ENCODE assay signal across 1 cellular context in the genomic region with DNA sequence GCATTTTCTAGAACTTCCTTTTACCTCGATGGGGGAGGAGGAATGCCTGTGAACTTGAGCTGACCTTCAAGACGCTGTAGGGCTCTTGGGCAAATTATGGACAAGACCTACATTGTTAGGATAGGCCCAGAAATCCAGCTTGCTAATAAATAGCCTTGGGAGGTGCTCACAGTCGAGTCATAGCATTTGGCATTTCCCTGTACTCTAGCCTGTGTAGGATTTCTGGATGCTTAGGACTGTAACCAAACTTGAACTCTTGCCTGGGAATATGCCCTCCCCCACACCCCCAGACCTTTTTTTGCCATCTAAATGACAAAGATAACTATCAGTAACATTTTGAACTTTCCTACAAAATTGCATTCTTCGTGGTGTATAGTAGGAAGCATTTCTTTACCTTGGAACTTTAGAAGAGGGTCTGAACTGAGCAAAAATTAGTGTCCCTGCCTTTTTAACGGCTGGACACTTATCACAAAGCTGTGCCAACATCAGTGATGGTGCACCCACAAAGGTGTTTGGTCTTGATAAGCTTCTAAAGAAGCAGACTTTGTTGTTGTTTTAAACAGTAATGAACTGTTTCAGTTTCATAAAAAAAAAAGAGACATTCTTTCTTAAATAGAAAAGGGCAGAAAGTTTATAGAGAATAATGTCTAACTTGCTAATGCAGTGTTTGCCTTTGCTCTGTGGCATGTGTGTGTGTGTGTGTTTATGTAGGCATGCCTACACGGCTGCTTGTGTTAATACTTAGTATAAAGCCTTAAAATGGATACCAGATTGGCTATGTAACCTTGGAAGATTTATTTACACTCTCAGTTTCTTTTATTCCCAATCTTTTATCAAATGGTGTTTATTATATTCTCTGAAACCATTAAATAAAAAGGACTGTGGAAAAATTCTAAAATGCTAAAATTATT.
TF ChIP-seq lines count a peak whose summit lies in the region.

No MANE protein-coding gene starts in this region.

TF ChIP-seq in K562, 482 proteins besides CTCF, POLR2A, EP300 and RAD21 (continued from another document and continues in another):
- TF ChIP-seq ZNF79 (CRISPR knock-in tag; IDR thresholded peaks at IDR 0.05; ENCODE audit: low read depth): no peak
- TF ChIP-seq ZBED1 (IDR thresholded peaks at IDR 0.05): no peak
- TF ChIP-seq, protein P1, sequence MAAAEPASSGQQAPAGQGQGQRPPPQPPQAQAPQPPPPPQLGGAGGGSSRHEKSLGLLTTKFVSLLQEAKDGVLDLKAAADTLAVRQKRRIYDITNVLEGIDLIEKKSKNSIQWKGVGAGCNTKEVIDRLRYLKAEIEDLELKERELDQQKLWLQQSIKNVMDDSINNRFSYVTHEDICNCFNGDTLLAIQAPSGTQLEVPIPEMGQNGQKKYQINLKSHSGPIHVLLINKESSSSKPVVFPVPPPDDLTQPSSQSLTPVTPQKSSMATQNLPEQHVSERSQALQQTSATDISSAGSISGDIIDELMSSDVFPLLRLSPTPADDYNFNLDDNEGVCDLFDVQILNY (CRISPR knock-in tag; IDR thresholded peaks at IDR 0.05): no peak
- peak; percentile 40; the same call in 1 of the 2 replicates for TF ChIP-seq CTBP1 (IDR thresholded peaks at IDR 0.05; ENCODE audit: borderline replicate concordance)
- TF ChIP-seq KLF10 (CRISPR knock-in tag; IDR thresholded peaks at IDR 0.05): no peak
- TF ChIP-seq NONO (IDR thresholded peaks at IDR 0.05; ENCODE audit: low read depth in 2 of 2, low read length in 1 of 2): no peak
- no peak for TF ChIP-seq SIX5 (IDR thresholded peaks at IDR 0.05; ENCODE audit: borderline replicate concordance in 1 of 2, insufficient read depth in 1 of 2, low read depth in 1 of 2, low read length in 2 of 2)
- TF ChIP-seq HMG20A (CRISPR knock-in tag; conservative IDR thresholded peaks at IDR 0.05): no peak
- TF ChIP-seq, protein P2, sequence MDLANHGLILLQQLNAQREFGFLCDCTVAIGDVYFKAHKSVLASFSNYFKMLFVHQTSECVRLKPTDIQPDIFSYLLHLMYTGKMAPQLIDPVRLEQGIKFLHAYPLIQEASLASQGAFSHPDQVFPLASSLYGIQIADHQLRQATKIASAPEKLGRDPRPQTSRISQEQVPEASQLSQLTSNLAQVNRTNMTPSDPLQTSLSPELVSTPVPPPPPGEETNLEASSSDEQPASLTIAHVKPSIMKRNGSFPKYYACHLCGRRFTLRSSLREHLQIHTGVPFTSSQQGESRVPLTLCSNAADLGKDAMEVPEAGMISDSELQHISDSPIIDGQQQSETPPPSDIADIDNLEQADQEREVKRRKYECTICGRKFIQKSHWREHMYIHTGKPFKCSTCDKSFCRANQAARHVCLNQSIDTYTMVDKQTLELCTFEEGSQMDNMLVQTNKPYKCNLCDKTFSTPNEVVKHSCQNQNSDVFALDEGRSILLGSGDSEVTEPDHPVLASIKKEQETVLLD (IDR thresholded peaks at IDR 0.05): peak; percentile 54; the same call in 1 of the 2 replicates
- TF ChIP-seq, protein P3, sequence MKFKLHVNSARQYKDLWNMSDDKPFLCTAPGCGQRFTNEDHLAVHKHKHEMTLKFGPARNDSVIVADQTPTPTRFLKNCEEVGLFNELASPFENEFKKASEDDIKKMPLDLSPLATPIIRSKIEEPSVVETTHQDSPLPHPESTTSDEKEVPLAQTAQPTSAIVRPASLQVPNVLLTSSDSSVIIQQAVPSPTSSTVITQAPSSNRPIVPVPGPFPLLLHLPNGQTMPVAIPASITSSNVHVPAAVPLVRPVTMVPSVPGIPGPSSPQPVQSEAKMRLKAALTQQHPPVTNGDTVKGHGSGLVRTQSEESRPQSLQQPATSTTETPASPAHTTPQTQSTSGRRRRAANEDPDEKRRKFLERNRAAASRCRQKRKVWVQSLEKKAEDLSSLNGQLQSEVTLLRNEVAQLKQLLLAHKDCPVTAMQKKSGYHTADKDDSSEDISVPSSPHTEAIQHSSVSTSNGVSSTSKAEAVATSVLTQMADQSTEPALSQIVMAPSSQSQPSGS (CRISPR knock-in tag; IDR thresholded peaks at IDR 0.05): no peak
- peak; percentile 83 for TF ChIP-seq LEF1 (IDR thresholded peaks at IDR 0.05)
- TF ChIP-seq SNRNP70 (optimal IDR thresholded peaks at IDR 0.05; ENCODE audit: low read depth, low read length): no peak
- no peak for TF ChIP-seq ZNF121 (CRISPR knock-in tag; conservative IDR thresholded peaks at IDR 0.05)
- no peak for TF ChIP-seq CBX5 (IDR thresholded peaks at IDR 0.05; ENCODE audit: borderline replicate concordance, low read depth)
- TF ChIP-seq TRIM28 (IDR thresholded peaks at IDR 0.05): no peak
- TF ChIP-seq CAMTA2 (CRISPR knock-in tag; conservative IDR thresholded peaks at IDR 0.05): no peak
- no peak for TF ChIP-seq KDM2B (CRISPR knock-in tag; IDR thresholded peaks at IDR 0.05)
- TF ChIP-seq SREBF1 (IDR thresholded peaks at IDR 0.05; ENCODE audit: borderline replicate concordance, low read depth, low read length): no peak
- no peak for TF ChIP-seq RHOXF2B (CRISPR knock-in tag; conservative IDR thresholded peaks at IDR 0.05)
- TF ChIP-seq, protein P4, sequence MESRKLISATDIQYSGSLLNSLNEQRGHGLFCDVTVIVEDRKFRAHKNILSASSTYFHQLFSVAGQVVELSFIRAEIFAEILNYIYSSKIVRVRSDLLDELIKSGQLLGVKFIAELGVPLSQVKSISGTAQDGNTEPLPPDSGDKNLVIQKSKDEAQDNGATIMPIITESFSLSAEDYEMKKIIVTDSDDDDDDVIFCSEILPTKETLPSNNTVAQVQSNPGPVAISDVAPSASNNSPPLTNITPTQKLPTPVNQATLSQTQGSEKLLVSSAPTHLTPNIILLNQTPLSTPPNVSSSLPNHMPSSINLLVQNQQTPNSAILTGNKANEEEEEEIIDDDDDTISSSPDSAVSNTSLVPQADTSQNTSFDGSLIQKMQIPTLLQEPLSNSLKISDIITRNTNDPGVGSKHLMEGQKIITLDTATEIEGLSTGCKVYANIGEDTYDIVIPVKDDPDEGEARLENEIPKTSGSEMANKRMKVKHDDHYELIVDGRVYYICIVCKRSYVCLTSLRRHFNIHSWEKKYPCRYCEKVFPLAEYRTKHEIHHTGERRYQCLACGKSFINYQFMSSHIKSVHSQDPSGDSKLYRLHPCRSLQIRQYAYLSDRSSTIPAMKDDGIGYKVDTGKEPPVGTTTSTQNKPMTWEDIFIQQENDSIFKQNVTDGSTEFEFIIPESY (CRISPR knock-in tag; IDR thresholded peaks at IDR 0.05): no peak
- TF ChIP-seq, protein P5, sequence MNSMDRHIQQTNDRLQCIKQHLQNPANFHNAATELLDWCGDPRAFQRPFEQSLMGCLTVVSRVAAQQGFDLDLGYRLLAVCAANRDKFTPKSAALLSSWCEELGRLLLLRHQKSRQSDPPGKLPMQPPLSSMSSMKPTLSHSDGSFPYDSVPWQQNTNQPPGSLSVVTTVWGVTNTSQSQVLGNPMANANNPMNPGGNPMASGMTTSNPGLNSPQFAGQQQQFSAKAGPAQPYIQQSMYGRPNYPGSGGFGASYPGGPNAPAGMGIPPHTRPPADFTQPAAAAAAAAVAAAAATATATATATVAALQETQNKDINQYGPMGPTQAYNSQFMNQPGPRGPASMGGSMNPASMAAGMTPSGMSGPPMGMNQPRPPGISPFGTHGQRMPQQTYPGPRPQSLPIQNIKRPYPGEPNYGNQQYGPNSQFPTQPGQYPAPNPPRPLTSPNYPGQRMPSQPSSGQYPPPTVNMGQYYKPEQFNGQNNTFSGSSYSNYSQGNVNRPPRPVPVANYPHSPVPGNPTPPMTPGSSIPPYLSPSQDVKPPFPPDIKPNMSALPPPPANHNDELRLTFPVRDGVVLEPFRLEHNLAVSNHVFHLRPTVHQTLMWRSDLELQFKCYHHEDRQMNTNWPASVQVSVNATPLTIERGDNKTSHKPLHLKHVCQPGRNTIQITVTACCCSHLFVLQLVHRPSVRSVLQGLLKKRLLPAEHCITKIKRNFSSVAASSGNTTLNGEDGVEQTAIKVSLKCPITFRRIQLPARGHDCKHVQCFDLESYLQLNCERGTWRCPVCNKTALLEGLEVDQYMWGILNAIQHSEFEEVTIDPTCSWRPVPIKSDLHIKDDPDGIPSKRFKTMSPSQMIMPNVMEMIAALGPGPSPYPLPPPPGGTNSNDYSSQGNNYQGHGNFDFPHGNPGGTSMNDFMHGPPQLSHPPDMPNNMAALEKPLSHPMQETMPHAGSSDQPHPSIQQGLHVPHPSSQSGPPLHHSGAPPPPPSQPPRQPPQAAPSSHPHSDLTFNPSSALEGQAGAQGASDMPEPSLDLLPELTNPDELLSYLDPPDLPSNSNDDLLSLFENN (IDR thresholded peaks at IDR 0.05; ENCODE audit: low read depth in 2 of 2, low read length in 2 of 2): peak in 1 of 2 experiments; percentile 61; a peak in 1 of 4 replicates
- TF ChIP-seq HOXB6 (CRISPR knock-in tag; IDR thresholded peaks at IDR 0.05; ENCODE audit: borderline replicate concordance): no peak
- no peak for TF ChIP-seq ZNF436 (CRISPR knock-in tag; IDR thresholded peaks at IDR 0.05)
- TF ChIP-seq RBM15 (IDR thresholded peaks at IDR 0.05; ENCODE audit: insufficient read depth, low read length): no peak
- peak; percentile 59 for TF ChIP-seq NFE2 (IDR thresholded peaks at IDR 0.05; ENCODE audit: low read depth)
- TF ChIP-seq, protein P6, sequence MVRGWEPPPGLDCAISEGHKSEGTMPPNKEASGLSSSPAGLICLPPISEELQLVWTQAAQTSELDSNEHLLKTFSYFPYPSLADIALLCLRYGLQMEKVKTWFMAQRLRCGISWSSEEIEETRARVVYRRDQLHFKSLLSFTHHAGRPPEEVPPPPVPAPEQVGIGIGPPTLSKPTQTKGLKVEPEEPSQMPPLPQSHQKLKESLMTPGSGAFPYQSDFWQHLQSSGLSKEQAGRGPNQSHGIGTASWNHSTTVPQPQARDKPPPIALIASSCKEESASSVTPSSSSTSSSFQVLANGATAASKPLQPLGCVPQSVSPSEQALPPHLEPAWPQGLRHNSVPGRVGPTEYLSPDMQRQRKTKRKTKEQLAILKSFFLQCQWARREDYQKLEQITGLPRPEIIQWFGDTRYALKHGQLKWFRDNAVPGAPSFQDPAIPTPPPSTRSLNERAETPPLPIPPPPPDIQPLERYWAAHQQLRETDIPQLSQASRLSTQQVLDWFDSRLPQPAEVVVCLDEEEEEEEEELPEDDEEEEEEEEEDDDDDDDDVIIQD (CRISPR knock-in tag; IDR thresholded peaks at IDR 0.05): no peak
- TF ChIP-seq, protein P7, sequence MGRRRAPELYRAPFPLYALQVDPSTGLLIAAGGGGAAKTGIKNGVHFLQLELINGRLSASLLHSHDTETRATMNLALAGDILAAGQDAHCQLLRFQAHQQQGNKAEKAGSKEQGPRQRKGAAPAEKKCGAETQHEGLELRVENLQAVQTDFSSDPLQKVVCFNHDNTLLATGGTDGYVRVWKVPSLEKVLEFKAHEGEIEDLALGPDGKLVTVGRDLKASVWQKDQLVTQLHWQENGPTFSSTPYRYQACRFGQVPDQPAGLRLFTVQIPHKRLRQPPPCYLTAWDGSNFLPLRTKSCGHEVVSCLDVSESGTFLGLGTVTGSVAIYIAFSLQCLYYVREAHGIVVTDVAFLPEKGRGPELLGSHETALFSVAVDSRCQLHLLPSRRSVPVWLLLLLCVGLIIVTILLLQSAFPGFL (CRISPR knock-in tag; IDR thresholded peaks at IDR 0.05): no peak
- peak; percentile 90 for TF ChIP-seq CBFA2T3 (IDR thresholded peaks at IDR 0.05)
- no peak for TF ChIP-seq MCM7 (IDR thresholded peaks at IDR 0.05)
- TF ChIP-seq STAG1 (CRISPR knock-in tag; IDR thresholded peaks at IDR 0.05; ENCODE audit: borderline replicate concordance): no peak
- TF ChIP-seq POLR2G (IDR thresholded peaks at IDR 0.05; ENCODE audit: low read depth, low read length): no peak
- TF ChIP-seq SMARCB1 (IDR thresholded peaks at IDR 0.05; ENCODE audit: insufficient read length, low read depth): no peak
- no peak for TF ChIP-seq PRPF4 (IDR thresholded peaks at IDR 0.05; ENCODE audit: insufficient read depth, low read depth, low read length, poor library complexity, severe bottlenecking)
- no peak for TF ChIP-seq TCF7L2 (IDR thresholded peaks at IDR 0.05; ENCODE audit: low read depth, low read length)
- TF ChIP-seq, protein P8, sequence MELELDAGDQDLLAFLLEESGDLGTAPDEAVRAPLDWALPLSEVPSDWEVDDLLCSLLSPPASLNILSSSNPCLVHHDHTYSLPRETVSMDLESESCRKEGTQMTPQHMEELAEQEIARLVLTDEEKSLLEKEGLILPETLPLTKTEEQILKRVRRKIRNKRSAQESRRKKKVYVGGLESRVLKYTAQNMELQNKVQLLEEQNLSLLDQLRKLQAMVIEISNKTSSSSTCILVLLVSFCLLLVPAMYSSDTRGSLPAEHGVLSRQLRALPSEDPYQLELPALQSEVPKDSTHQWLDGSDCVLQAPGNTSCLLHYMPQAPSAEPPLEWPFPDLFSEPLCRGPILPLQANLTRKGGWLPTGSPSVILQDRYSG (tag; conservative IDR thresholded peaks at IDR 0.05; ENCODE audit: low read depth): no peak
- TF ChIP-seq, protein P9, sequence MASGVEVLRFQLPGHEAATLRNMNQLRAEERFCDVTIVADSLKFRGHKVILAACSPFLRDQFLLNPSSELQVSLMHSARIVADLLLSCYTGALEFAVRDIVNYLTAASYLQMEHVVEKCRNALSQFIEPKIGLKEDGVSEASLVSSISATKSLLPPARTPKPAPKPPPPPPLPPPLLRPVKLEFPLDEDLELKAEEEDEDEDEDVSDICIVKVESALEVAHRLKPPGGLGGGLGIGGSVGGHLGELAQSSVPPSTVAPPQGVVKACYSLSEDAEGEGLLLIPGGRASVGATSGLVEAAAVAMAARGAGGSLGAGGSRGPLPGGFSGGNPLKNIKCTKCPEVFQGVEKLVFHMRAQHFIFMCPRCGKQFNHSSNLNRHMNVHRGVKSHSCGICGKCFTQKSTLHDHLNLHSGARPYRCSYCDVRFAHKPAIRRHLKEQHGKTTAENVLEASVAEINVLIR (CRISPR knock-in tag; IDR thresholded peaks at IDR 0.05): no peak
- no peak for TF ChIP-seq EWSR1 (IDR thresholded peaks at IDR 0.05; ENCODE audit: borderline replicate concordance, low read depth, partially characterized antibody)
- no peak for TF ChIP-seq ZNF24 (IDR thresholded peaks at IDR 0.05)
- TF ChIP-seq HDAC8 (tag; IDR thresholded peaks at IDR 0.05): no peak
- no peak for TF ChIP-seq POLR2B (IDR thresholded peaks at IDR 0.05; ENCODE audit: low read depth, partially characterized antibody)
- TF ChIP-seq ZNF184 (CRISPR knock-in tag; IDR thresholded peaks at IDR 0.05): no peak
- TF ChIP-seq ZZZ3 (IDR thresholded peaks at IDR 0.05): no peak
- TF ChIP-seq, protein P10, sequence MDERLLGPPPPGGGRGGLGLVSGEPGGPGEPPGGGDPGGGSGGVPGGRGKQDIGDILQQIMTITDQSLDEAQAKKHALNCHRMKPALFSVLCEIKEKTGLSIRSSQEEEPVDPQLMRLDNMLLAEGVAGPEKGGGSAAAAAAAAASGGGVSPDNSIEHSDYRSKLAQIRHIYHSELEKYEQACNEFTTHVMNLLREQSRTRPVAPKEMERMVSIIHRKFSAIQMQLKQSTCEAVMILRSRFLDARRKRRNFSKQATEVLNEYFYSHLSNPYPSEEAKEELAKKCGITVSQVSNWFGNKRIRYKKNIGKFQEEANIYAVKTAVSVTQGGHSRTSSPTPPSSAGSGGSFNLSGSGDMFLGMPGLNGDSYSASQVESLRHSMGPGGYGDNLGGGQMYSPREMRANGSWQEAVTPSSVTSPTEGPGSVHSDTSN (CRISPR knock-in tag; IDR thresholded peaks at IDR 0.05; ENCODE audit: low read depth): no peak
- TF ChIP-seq, protein P10 (tag; conservative IDR thresholded peaks at IDR 0.05; ENCODE audit: low read depth): no peak
- no peak for TF ChIP-seq RFX1 (IDR thresholded peaks at IDR 0.05)
- peak; percentile 88 for TF ChIP-seq TAL1 (IDR thresholded peaks at IDR 0.05)
- TF ChIP-seq ZNF785 (CRISPR knock-in tag; IDR thresholded peaks at IDR 0.05): no peak
